ENCODE assay signal across 29 cellular contexts in genomic region chr2:174007010-174007409, GRCh38. TPM values are rescaled to one million over a fixed set of nuclear protein-coding genes. Genes with fewer than 3 reads are reported as not detected.
DNase-seq lines count a peak whose midpoint lies in the region; ATAC-seq, FAIRE-seq and TF ChIP-seq lines count a peak whose summit lies in the region.
"Had no signal": no experiment of that assay in that cellular context is flagged by ENCODE, and none has a peak within 500 bp of the region (broad histone marks: within the 10 kb centered on the region; RNA-seq: fewer than 3 reads in every experiment).

No MANE protein-coding gene starts in this region.

- no peak overlapping the region for H4K91ac ChIP-seq in mesenchymal stem cell (ENCODE audit: low read length)

- no peak overlapping the region for H4K8ac ChIP-seq in mesenchymal stem cell (ENCODE audit: low read length)

- H3K14ac ChIP-seq in mesenchymal stem cell (ENCODE audit: low read length in 2 of 2): no peak overlapping the region

- H3K4me3 Mint-ChIP-seq in CD4-positive, alpha-beta T cell: no peak overlapping the region
- H3K4me3 Mint-ChIP-seq: activated CD4-positive, alpha-beta T cell treated with anti-CD3 and anti-CD28 coated beads, Interleukin-2, amount 10 ng/mL, durations not matched to agents 7 days and 5 days; activated T-helper 1 cell treated with anti-CD3 and anti-CD28 coated beads, Interleukin-12 subunit alpha, Interleukin-12 subunit beta, Interleukin-2, Interleukin-4 antibody, amounts not matched to agents 30 ng/mL and 10 ng/mL and 1 ng/mL, durations not matched to agents 14 hours and 24 hours and 36 hours; B cell; IgD-negative memory B cell; mesothelial cell of epicardium; naive thymus-derived CD8-positive, alpha-beta T cell; stimulated activated naive CD8-positive, alpha-beta T cell treated with anti-CD3 and anti-CD28 coated beads, Interleukin-15, Interleukin-2, amounts not matched to agents 100 ng/mL and 50 ng/mL, for 24 hours had no signal

- no peak for TF ChIP-seq POLR2A in GM12891 (IDR thresholded peaks at IDR 0.05; ENCODE audit: low read depth, low read length)

- H3K4me1 ChIP-seq in mesenchymal stem cell (ENCODE audit: control insufficient read depth, insufficient read depth, low read depth, low read length): no peaks in the 10 kb centered on the region

- intact Hi-C loops in CD4-positive, alpha-beta T cell (cut with DNase I, micrococcal nuclease): no loop called here

- H2BK15ac ChIP-seq in mesenchymal stem cell (ENCODE audit: low read depth, poor library complexity, severe bottlenecking): no peak overlapping the region

- DNase-seq in NCI-H2171 treated with DMSO at 0.1 percent for 48 hours (lab: John Stamatoyannopoulos, UW) (peak; percentile 35), NCI-H2171 (lab: John Stamatoyannopoulos, UW) (no peak), GM12891 (ENCODE audit: insufficient read length, low spot score) (no peak), NCI-H2227 treated with DMSO at 0.1 percent for 48 hours (lab: John Stamatoyannopoulos, UW) (peak; percentile 69), mesenchymal stem cell (peak; percentile 76), HuH-7.5 (ENCODE audit: low spot score) (no peak), NCI-H774 (lab: John Stamatoyannopoulos, UW) (no peak)
- no peak for DNase-seq in CD4-positive, alpha-beta T cell
- DNase-seq: activated CD4-positive, alpha-beta T cell treated with anti-CD3 and anti-CD28 coated beads, Interleukin-2, amount 10 ng/mL, durations not matched to agents 7 days and 5 days; activated naive CD4-positive, alpha-beta T cell treated with anti-CD3 and anti-CD28 coated beads, Interleukin-2, amount 50 U/mL, for 16 hours; amygdala; Calu3; gastrocnemius medialis; hypothalamus; left ventricle myocardium inferior; naive thymus-derived CD8-positive, alpha-beta T cell; NCI-H146; right cardiac atrium; stimulated activated CD4-positive, alpha-beta T cell treated with anti-CD3 and anti-CD28 coated beads, Interleukin-12 subunit alpha, Interleukin-12 subunit beta, amount 100 ng/mL, for 4 hours had no signal

- H3K4ac ChIP-seq in mesenchymal stem cell (ENCODE audit: low read depth in 1 of 2, low read length in 2 of 2): no peak overlapping the region

- H3K27me3 Mint-ChIP-seq in CD4-positive, alpha-beta T cell: peaks cover 12% of the 10 kb centered on the region

- H3K27ac ChIP-seq in mesenchymal stem cell (ENCODE audit: low read length, poor library complexity, severe bottlenecking): no peak overlapping the region
- no peak overlapping the region for H3K27ac ChIP-seq in CD4-positive, alpha-beta T cell (ENCODE audit: low read depth, low read length)
- H3K27ac ChIP-seq: coronary artery, gastrocnemius medialis, left ventricle myocardium inferior, VCaP had no signal

- no peak overlapping the region for H2BK5ac ChIP-seq in mesenchymal stem cell (ENCODE audit: low read depth, low read length, poor library complexity, severe bottlenecking)

- no peak overlapping the region for H3K9ac ChIP-seq in mesenchymal stem cell (ENCODE audit: low read length)

- H3K9me3 Mint-ChIP-seq in CD4-positive, alpha-beta T cell: no peaks in the 10 kb centered on the region
- H3K9me3 Mint-ChIP-seq: activated CD4-positive, alpha-beta T cell treated with anti-CD3 and anti-CD28 coated beads, Interleukin-2, amount 10 ng/mL, durations not matched to agents 7 days and 5 days; activated T-helper 1 cell treated with anti-CD3 and anti-CD28 coated beads, Interleukin-12 subunit alpha, Interleukin-12 subunit beta, Interleukin-2, Interleukin-4 antibody, amounts not matched to agents 30 ng/mL and 10 ng/mL and 1 ng/mL, durations not matched to agents 14 hours and 24 hours and 36 hours; IgD-negative memory B cell; mesothelial cell of epicardium; naive thymus-derived CD8-positive, alpha-beta T cell; stimulated activated naive CD8-positive, alpha-beta T cell treated with anti-CD3 and anti-CD28 coated beads, Interleukin-15, Interleukin-2, amounts not matched to agents 100 ng/mL and 50 ng/mL, for 24 hours had no signal

- 45% methylated on average over 4 of the region's 5 CpGs for WGBS in mesenchymal stem cell

- no peak overlapping the region for H2BK120ac ChIP-seq in mesenchymal stem cell (ENCODE audit: low read depth, low read length)

- POLR2A ChIA-PET in CD4-positive, alpha-beta T cell (lab: Charles Lee): no interaction called here

- H3K79me1 ChIP-seq in mesenchymal stem cell (replicated peaks; ENCODE audit: low read length, poor library complexity, severe bottlenecking): no peaks in the 10 kb centered on the region

- no peaks in the 10 kb centered on the region for H3K36me3 Mint-ChIP-seq in CD4-positive, alpha-beta T cell (ENCODE audit: low read depth)
- H3K36me3 Mint-ChIP-seq: mesothelial cell of epicardium; naive thymus-derived CD8-positive, alpha-beta T cell had no signal

- no peak overlapping the region for H2AK5ac ChIP-seq in mesenchymal stem cell (ENCODE audit: low read length, severe bottlenecking)

- H3K27ac Mint-ChIP-seq in CD4-positive, alpha-beta T cell: no peak overlapping the region
- H3K27ac Mint-ChIP-seq: activated CD4-positive, alpha-beta T cell treated with anti-CD3 and anti-CD28 coated beads, Interleukin-2, amount 10 ng/mL, durations not matched to agents 7 days and 5 days; activated T-helper 1 cell treated with anti-CD3 and anti-CD28 coated beads, Interleukin-12 subunit alpha, Interleukin-12 subunit beta, Interleukin-2, Interleukin-4 antibody, amounts not matched to agents 30 ng/mL and 10 ng/mL and 1 ng/mL, durations not matched to agents 14 hours and 24 hours and 36 hours; B cell; IgD-negative memory B cell; mesothelial cell of epicardium; naive thymus-derived CD8-positive, alpha-beta T cell; stimulated activated naive CD8-positive, alpha-beta T cell treated with anti-CD3 and anti-CD28 coated beads, Interleukin-15, Interleukin-2, amounts not matched to agents 100 ng/mL and 50 ng/mL, for 24 hours had no signal

- TF ChIP-seq CTCF in CD4-positive, alpha-beta T cell (IDR thresholded peaks at IDR 0.05): no peak

- no peak overlapping the region for H2AFZ ChIP-seq in mesenchymal stem cell (ENCODE audit: low read depth, low read length)

- no peak for ATAC-seq in CD4-positive, alpha-beta T cell (ENCODE audit: poor library complexity)
- ATAC-seq: esophagus mucosa; gastrocnemius medialis; naive thymus-derived CD8-positive, alpha-beta T cell; right cardiac atrium; SK-N-SH treated with all-trans-retinoic acid at 6 μM for 48 hours had no signal

- H3K9me3 ChIP-seq in mesenchymal stem cell (ENCODE audit: control insufficient read depth, low read length): no peaks in the 10 kb centered on the region
- H3K9me3 ChIP-seq in CD4-positive, alpha-beta T cell (ENCODE audit: control insufficient read depth, low read length): no peaks in the 10 kb centered on the region
- H3K9me3 ChIP-seq: gastrocnemius medialis, left ventricle myocardium inferior had no signal

- H3K4me1 Mint-ChIP-seq in CD4-positive, alpha-beta T cell (ENCODE audit: low read depth): no peaks in the 10 kb centered on the region
- H3K4me1 Mint-ChIP-seq: activated CD4-positive, alpha-beta T cell treated with anti-CD3 and anti-CD28 coated beads, Interleukin-2, amount 10 ng/mL, durations not matched to agents 7 days and 5 days; B cell had no signal

- no peak overlapping the region for H3K4me3 ChIP-seq in mesenchymal stem cell (ENCODE audit: insufficient read depth in 1 of 2, low read depth in 1 of 2, low read length in 2 of 2)
- H3K4me3 ChIP-seq: coronary artery, gastrocnemius medialis, left ventricle myocardium inferior had no signal

- CTCF ChIA-PET in CD4-positive, alpha-beta T cell (lab: Charles Lee): no interaction called here

- H3K23ac ChIP-seq in mesenchymal stem cell (ENCODE audit: low read length in 2 of 2): no peak overlapping the region

- H2BK12ac ChIP-seq in mesenchymal stem cell (ENCODE audit: low read length in 2 of 2): no peak overlapping the region

- no peak overlapping the region for H3K18ac ChIP-seq in mesenchymal stem cell (ENCODE audit: low read depth in 1 of 2, low read length in 2 of 2)

- no peaks in the 10 kb centered on the region for H3K27me3 ChIP-seq in mesenchymal stem cell (ENCODE audit: control insufficient read depth in 1 of 2, insufficient read depth in 1 of 2, low read length in 2 of 2)
- H3K27me3 ChIP-seq in CD4-positive, alpha-beta T cell (ENCODE audit: control insufficient read depth, insufficient read depth, low read length): no peaks in the 10 kb centered on the region
- H3K27me3 ChIP-seq: gastrocnemius medialis had no signal

- H3K36me3 ChIP-seq in mesenchymal stem cell (ENCODE audit: control insufficient read depth in 1 of 2, insufficient read depth in 2 of 2, low read depth in 1 of 2, low read length in 2 of 2): no peaks in the 10 kb centered on the region
- H3K36me3 ChIP-seq: gastrocnemius medialis, left ventricle myocardium inferior had no signal

- no peak overlapping the region for H3K4me2 ChIP-seq in mesenchymal stem cell (ENCODE audit: low read length, poor library complexity, severe bottlenecking)

- FAIRE-seq in GM12891 (lab: Jason Lieb, UNC): peak; percentile 64
- FAIRE-seq: bronchial epithelial cell had no signal

TF ChIP-seq in GM12891, 5 proteins besides CTCF, POLR2A, EP300 and RAD21:
- no peak for TF ChIP-seq POLR2AphosphoS5 (IDR thresholded peaks at IDR 0.05; ENCODE audit: low read depth, low read length)
- TF ChIP-seq SPI1 (IDR thresholded peaks at IDR 0.05; ENCODE audit: low read depth, low read length): no peak
- TF ChIP-seq PAX5 (IDR thresholded peaks at IDR 0.05; ENCODE audit: insufficient read depth, low read length, severe bottlenecking): no peak
- TF ChIP-seq TAF1 (IDR thresholded peaks at IDR 0.05; ENCODE audit: low read depth, low read length): no peak
- no peak for TF ChIP-seq POU2F2 (IDR thresholded peaks at IDR 0.05; ENCODE audit: low read depth, low read length)

RNA-seq across cellular contexts. Expression of gene SP3, which starts 41.8 kb away (rescaled TPM):
- polyA plus RNA-seq in GM12891 (2012; ENCODE audit: low read depth, missing spikeins): 19.9 TPM
- polyA plus RNA-seq in mesenchymal stem cell (2013, experiment 1 of 2): 25.1 TPM
- 24.7 TPM for polyA plus RNA-seq in mesenchymal stem cell (2013, experiment 2 of 2)
- total RNA-seq in CD4-positive, alpha-beta T cell: 100 to 1,000 TPM; 159 to 166 TPM

Comparison
In these comparisons a context has a peak if more than half of its experiments do, and no peak if none do; other contexts are left out.
1. DNase-seq: peak in NCI-H2171 treated with DMSO at 0.1 percent for 48 hours (single experiment), NCI-H2227 treated with DMSO at 0.1 percent for 48 hours (single experiment) and mesenchymal stem cell (single experiment); none in NCI-H2171 (single experiment), GM12891 (single experiment), CD4-positive, alpha-beta T cell (0 of 10), HuH-7.5 (single experiment) and NCI-H774 (single experiment).